In genomic region chr19:27720155-27720554, GRCh38 we compare ENCODE assay signal across 1 cellular context.
TF ChIP-seq lines count a peak whose summit lies in the region.

No MANE protein-coding gene starts in this region.

TF ChIP-seq in Ishikawa, 13 proteins besides CTCF, POLR2A, EP300 and RAD21 (continued from another document):
- no peak for TF ChIP-seq REST (IDR thresholded peaks at IDR 0.05; ENCODE audit: low read depth)
- no peak for TF ChIP-seq YY1 (IDR thresholded peaks at IDR 0.05; ENCODE audit: low read depth)
